In the genomic region with DNA sequence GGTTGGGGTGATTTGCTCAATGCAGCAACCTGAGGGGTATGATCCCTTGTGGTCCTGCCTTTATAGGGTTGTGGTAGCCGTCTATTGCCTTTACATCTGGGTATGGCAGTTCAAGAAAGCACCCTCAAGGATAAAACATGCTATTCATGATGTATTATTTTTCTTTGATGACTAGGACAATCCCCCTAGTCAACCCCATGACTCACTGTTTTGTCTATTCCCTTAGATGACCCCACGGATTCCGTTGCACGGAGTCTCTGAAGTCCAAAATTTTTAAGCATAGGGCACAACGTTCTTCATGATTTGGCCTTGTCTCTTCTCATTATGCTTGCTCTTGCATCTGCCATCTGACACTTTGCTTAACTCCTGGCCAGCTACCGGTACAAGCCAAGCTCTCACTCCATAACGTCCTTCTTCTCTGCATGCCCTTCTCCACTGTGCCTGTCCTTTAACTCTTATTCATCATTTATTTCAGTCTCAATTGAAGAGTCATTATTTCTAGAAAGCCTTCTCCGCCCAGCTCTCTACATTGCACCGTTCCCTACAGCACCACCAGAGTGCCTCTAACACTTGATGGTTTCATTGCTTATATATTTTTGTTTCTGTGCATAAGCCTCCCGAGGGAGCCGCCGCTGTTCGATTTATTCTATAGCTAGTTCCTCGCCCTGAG, we compare ENCODE assay signal across 8 cellular contexts. TPM values are rescaled to one million over a fixed set of nuclear protein-coding genes. Genes with fewer than 3 reads are reported as not detected.
DNase-seq lines count a peak whose midpoint lies in the region; TF ChIP-seq lines count a peak whose summit lies in the region.

No MANE protein-coding gene starts in this region.

- H3K27me3 ChIP-seq in iPS-18a (ENCODE audit: control insufficient read depth, insufficient read depth, low read length) = peaks cover 4% of the 10 kb centered on the region
- H3K27me3 ChIP-seq in stomach = no peaks in the 10 kb centered on the region

- H3K27me3 Mint-ChIP-seq in activated CD4-positive, alpha-beta memory T cell treated with anti-CD3 and anti-CD28 coated beads for 36 hours = peaks cover 1% of the 10 kb centered on the region

- H3K4me1 Mint-ChIP-seq in activated CD4-positive, alpha-beta memory T cell treated with anti-CD3 and anti-CD28 coated beads for 36 hours (ENCODE audit: low read depth) = peaks cover 26% of the 10 kb centered on the region

- no peaks in the 10 kb centered on the region for H3K36me3 Mint-ChIP-seq in activated CD4-positive, alpha-beta memory T cell treated with anti-CD3 and anti-CD28 coated beads for 36 hours

- H3K36me3 ChIP-seq in iPS-18a (ENCODE audit: control insufficient read depth, low read depth, low read length) = no peaks in the 10 kb centered on the region
- H3K36me3 ChIP-seq in stomach = no peaks in the 10 kb centered on the region

- DNase-seq in NCI-H748 (lab: John Stamatoyannopoulos, UW; ENCODE audit: unreplicated experiment) (peak; percentile 36), NCI-H748 treated with DMSO at 0.1 percent for 48 hours (lab: John Stamatoyannopoulos, UW) (no peak), stomach (no peak), T-helper 9 cell (no peak), GDM1 (lab: John Stamatoyannopoulos, UW) (no peak), NCI-H524 treated with DMSO at 0.1 percent for 48 hours (lab: John Stamatoyannopoulos, UW) (no peak)
- DNase-seq in activated CD4-positive, alpha-beta memory T cell treated with anti-CD3 and anti-CD28 coated beads for 36 hours = no peak

- intact Hi-C loops in activated CD4-positive, alpha-beta memory T cell treated with anti-CD3 and anti-CD28 coated beads for 36 hours (cut with micrococcal nuclease) = no loop called here
- intact Hi-C loops in stomach (cut with DNase I; ENCODE audit: low total_unique reads) = no loop called here

- TF ChIP-seq EP300 in stomach (IDR thresholded peaks at IDR 0.05) = no peak

- no peak for TF ChIP-seq POLR2A in stomach (IDR thresholded peaks at IDR 0.05)

- peak overlapping the region; percentile 60 for H3K9ac ChIP-seq in iPS-18a (ENCODE audit: low read length)

- no peaks in the 10 kb centered on the region for H3K9me3 Mint-ChIP-seq in activated CD4-positive, alpha-beta memory T cell treated with anti-CD3 and anti-CD28 coated beads for 36 hours

- CTCF ChIA-PET in activated CD4-positive, alpha-beta memory T cell treated with anti-CD3 and anti-CD28 coated beads for 36 hours (lab: Charles Lee) = no interaction called here

- WGBS in stomach, 5 donors = 64 to 81% (median 70%) methylated on average over 14 of the region's 14 CpGs

- POLR2A ChIA-PET in activated CD4-positive, alpha-beta memory T cell treated with anti-CD3 and anti-CD28 coated beads for 36 hours (lab: Charles Lee) = no interaction called here

- H3K27ac Mint-ChIP-seq in activated CD4-positive, alpha-beta memory T cell treated with anti-CD3 and anti-CD28 coated beads for 36 hours = peak overlapping the region; percentile 85

- peaks cover 13% of the 10 kb centered on the region for H3K4me1 ChIP-seq in iPS-18a (ENCODE audit: control insufficient read depth, low read depth, low read length)
- H3K4me1 ChIP-seq in stomach = peaks cover 7 to 48% (median 27%) of the 10 kb centered on the region in 4 donors

- H3K27ac ChIP-seq in iPS-18a (ENCODE audit: low read length) (no peak overlapping the region), stomach (peak overlapping the region; percentile 67 to 96 (median 94))

- TF ChIP-seq CTCF in stomach (IDR thresholded peaks at IDR 0.05) = no peak

- peak overlapping the region; percentile 89 for H3K4me3 Mint-ChIP-seq in activated CD4-positive, alpha-beta memory T cell treated with anti-CD3 and anti-CD28 coated beads for 36 hours

- peak overlapping the region; percentile 81 for H3K4me3 ChIP-seq in iPS-18a (ENCODE audit: low read length)
- peak overlapping the region in 3 of 4 donors; percentile 87 to 94 (median 90) for H3K4me3 ChIP-seq in stomach

- H3K9me3 ChIP-seq in iPS-18a (ENCODE audit: control insufficient read depth, low read depth, low read length) (no peaks in the 10 kb centered on the region), stomach (no peaks in the 10 kb centered on the region)

RNA-seq across cellular contexts. Expression of a gene that starts 0.8 kb away (rescaled TPM):
- 1 to 10 TPM in 1 of 2 experiments, under 1 TPM in 1; 0.81 to 1.1 TPM for total RNA-seq in activated CD4-positive, alpha-beta memory T cell treated with anti-CD3 and anti-CD28 coated beads for 36 hours
- 100 to 1,000 TPM in 1 of 5 donors, 10 to 100 TPM in 2, 1 to 10 TPM in 1, not detected in 1; 4.9 to 277 (median 18.8) TPM for total RNA-seq in stomach
- polyA plus RNA-seq in stomach = 1 to 10 TPM in 2 of 3 donors, under 1 TPM in 1; 0.87 to 2.6 (median 1.9) TPM
